Comparison of ENCODE assay signal across 12 cellular contexts in the genomic region with DNA sequence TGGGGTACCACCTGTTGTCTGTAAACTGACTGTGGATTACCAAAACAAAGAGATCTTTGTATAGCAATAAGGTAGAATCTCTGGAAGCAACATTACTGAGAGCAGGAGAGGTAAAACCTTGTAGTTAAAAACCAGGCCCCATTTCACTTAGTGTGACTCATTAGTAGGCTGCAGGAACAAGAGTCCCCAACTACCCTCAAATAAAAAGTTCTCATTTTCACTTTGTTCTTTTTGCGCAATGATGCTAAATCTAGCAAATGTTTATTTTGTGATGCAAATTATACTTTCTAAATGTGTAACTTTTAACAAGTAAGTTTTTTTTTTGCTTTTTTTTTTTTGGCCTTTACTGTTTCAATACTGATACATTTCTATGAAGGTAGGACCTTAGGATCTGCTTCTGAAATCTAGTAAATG.
DNase-seq lines count a peak whose midpoint lies in the region; ATAC-seq, FAIRE-seq and TF ChIP-seq lines count a peak whose summit lies in the region.
"Had no signal": no experiment of that assay in that cellular context is flagged by ENCODE, and none has a peak within 500 bp of the region (broad histone marks: within the 10 kb centered on the region; RNA-seq: fewer than 3 reads in every experiment).

No MANE protein-coding gene starts in this region.

- H3K4me1 Mint-ChIP-seq in activated T-helper 17 cell treated with anti-CD3 and anti-CD28 coated beads, Interleukin-2, amount 50 U/mL, for 72 hours: no peaks in the 10 kb centered on the region
- H3K4me1 Mint-ChIP-seq: IgD-negative memory B cell had no signal

- no peaks in the 10 kb centered on the region for H3K9me3 Mint-ChIP-seq in activated T-helper 17 cell treated with anti-CD3 and anti-CD28 coated beads, Interleukin-2, amount 50 U/mL, for 72 hours
- H3K9me3 Mint-ChIP-seq: IgD-negative memory B cell had no signal

- DNase-seq in A549 (ENCODE audit: low read depth in 1 of 2, low spot score in 1 of 2): no peak
- no peak for DNase-seq in cerebellum (ENCODE audit: low spot score)
- no peak for DNase-seq in pons (ENCODE audit: low spot score)
- DNase-seq: central memory CD4-positive, alpha-beta T cell; NCI-H69; spleen had no signal

- no peak for TF ChIP-seq EP300 in A549 (IDR thresholded peaks at IDR 0.05)

- no peak overlapping the region for H3K4me2 ChIP-seq in A549

- ATAC-seq in A549: no peak
- peak; percentile 92 for ATAC-seq in GM19025 (IDR thresholded peaks at IDR 0.05; ENCODE audit: low read depth, unreplicated experiment)
- ATAC-seq in HG02571 (IDR thresholded peaks at IDR 0.05; ENCODE audit: unreplicated experiment): peak; percentile 95
- ATAC-seq in HG03442 (IDR thresholded peaks at IDR 0.05; ENCODE audit: unreplicated experiment): peak; percentile 90
- ATAC-seq in activated T-helper 17 cell treated with anti-CD3 and anti-CD28 coated beads, Interleukin-2, amount 50 U/mL, for 72 hours (replicated peaks): no peak
- no peak for ATAC-seq in esophagus mucosa

- H3K27ac Mint-ChIP-seq in activated T-helper 17 cell treated with anti-CD3 and anti-CD28 coated beads, Interleukin-2, amount 50 U/mL, for 72 hours: no peak overlapping the region

- no peak for TF ChIP-seq POLR2A in A549 (IDR thresholded peaks at IDR 0.05; ENCODE audit: low read length)

- H3K9me3 ChIP-seq in A549: no peaks in the 10 kb centered on the region
- H3K9me3 ChIP-seq: spleen had no signal

- 93% methylated on average over 1 of the region's 1 CpG for WGBS in A549 (ENCODE audit: missing lambda C conversion rate)

- H3K27me3 Mint-ChIP-seq in activated T-helper 17 cell treated with anti-CD3 and anti-CD28 coated beads, Interleukin-2, amount 50 U/mL, for 72 hours: no peaks in the 10 kb centered on the region
- H3K27me3 Mint-ChIP-seq: IgD-negative memory B cell had no signal

- TF ChIP-seq RAD21 in A549 (conservative IDR thresholded peaks at IDR 0.05 in 1 of 2, IDR thresholded peaks at IDR 0.05 in 1 of 2): no peak

- no peak overlapping the region for H3K4me3 ChIP-seq in A549
- H3K4me3 ChIP-seq: spleen had no signal

- POLR2A ChIA-PET in A549 (lab: Yijun Ruan, JAX): no interaction called here

- no peak overlapping the region for H3K4me3 Mint-ChIP-seq in activated T-helper 17 cell treated with anti-CD3 and anti-CD28 coated beads, Interleukin-2, amount 50 U/mL, for 72 hours
- H3K4me3 Mint-ChIP-seq: IgD-negative memory B cell had no signal

- CTCF ChIA-PET in A549 (lab: Yijun Ruan, JAX): no interaction called here

- no peaks in the 10 kb centered on the region for H3K4me1 ChIP-seq in A549

- no peak overlapping the region for H3K27ac ChIP-seq in A549
- H3K27ac ChIP-seq: spleen had no signal

- no peak for TF ChIP-seq CTCF in A549 (IDR thresholded peaks at IDR 0.05)

- peaks cover 90% of the 10 kb centered on the region for H3K36me3 Mint-ChIP-seq in activated T-helper 17 cell treated with anti-CD3 and anti-CD28 coated beads, Interleukin-2, amount 50 U/mL, for 72 hours (ENCODE audit: low read depth)

- FAIRE-seq in A549 (lab: Jason Lieb, UNC): peak; percentile 59

TF ChIP-seq in A549, 52 proteins besides CTCF, POLR2A, EP300 and RAD21:
- TF ChIP-seq FOSL2 (IDR thresholded peaks at IDR 0.05): no peak
- no peak for TF ChIP-seq FOSL2 (CRISPR knock-in tag; IDR thresholded peaks at IDR 0.05)
- TF ChIP-seq NR3C1 (IDR thresholded peaks at IDR 0.05): no peak
- no peak for TF ChIP-seq HEYL (CRISPR knock-in tag; IDR thresholded peaks at IDR 0.05)
- TF ChIP-seq ZNF302 (CRISPR knock-in tag; IDR thresholded peaks at IDR 0.05): no peak
- no peak for TF ChIP-seq RNF2 (IDR thresholded peaks at IDR 0.05; ENCODE audit: borderline replicate concordance, low read depth)
- no peak for TF ChIP-seq CHD4 (IDR thresholded peaks at IDR 0.05; ENCODE audit: borderline replicate concordance)
- TF ChIP-seq ZSCAN20 (CRISPR knock-in tag; IDR thresholded peaks at IDR 0.05): no peak
- TF ChIP-seq RARB (CRISPR knock-in tag; IDR thresholded peaks at IDR 0.05): no peak
- TF ChIP-seq BHLHE40 (IDR thresholded peaks at IDR 0.05; ENCODE audit: low read depth, low read length): no peak
- TF ChIP-seq PHF8 (IDR thresholded peaks at IDR 0.05; ENCODE audit: borderline replicate concordance, low read depth): no peak
- TF ChIP-seq, protein P1, sequence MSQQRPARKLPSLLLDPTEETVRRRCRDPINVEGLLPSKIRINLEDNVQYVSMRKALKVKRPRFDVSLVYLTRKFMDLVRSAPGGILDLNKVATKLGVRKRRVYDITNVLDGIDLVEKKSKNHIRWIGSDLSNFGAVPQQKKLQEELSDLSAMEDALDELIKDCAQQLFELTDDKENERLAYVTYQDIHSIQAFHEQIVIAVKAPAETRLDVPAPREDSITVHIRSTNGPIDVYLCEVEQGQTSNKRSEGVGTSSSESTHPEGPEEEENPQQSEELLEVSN (IDR thresholded peaks at IDR 0.05; ENCODE audit: borderline replicate concordance, low read depth): no peak
- no peak for TF ChIP-seq MAX (IDR thresholded peaks at IDR 0.05)
- TF ChIP-seq GATA3 (IDR thresholded peaks at IDR 0.05; ENCODE audit: borderline replicate concordance): no peak

Comparison
In these comparisons a context has a peak if more than half of its experiments do, and no peak if none do; other contexts are left out.
1. ATAC-seq: peak in GM19025 (single experiment), HG02571 (single experiment) and HG03442 (single experiment); none in A549 (0 of 2), activated T-helper 17 cell treated with anti-CD3 and anti-CD28 coated beads, Interleukin-2, amount 50 U/mL, for 72 hours (single experiment) and esophagus mucosa (single experiment).